In the genomic region with DNA sequence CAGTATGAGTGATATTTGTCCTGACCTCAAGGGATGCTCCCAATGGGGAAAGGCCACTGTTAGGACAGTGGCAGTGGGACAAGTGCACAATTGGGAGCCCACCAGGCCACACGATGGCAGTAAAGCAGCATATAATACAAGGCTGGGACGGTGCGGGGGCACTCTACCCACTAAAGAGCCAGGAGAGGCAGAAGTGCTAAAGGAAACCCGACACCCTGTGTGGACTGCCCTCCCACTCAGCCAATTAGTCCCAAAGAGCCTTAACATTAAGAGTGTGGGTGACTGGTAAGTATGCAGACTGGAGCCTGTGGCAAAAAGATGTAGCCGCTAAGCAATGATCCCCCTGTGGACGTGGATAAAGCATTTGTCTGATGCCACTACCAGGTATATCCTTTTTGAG, we compare ENCODE assay signal across 8 cellular contexts. TPM values are rescaled to one million over a fixed set of nuclear protein-coding genes. Genes with fewer than 3 reads are reported as not detected.
DNase-seq lines count a peak whose midpoint lies in the region; ATAC-seq, FAIRE-seq and TF ChIP-seq lines count a peak whose summit lies in the region.

No MANE protein-coding gene starts in this region.

- H3K4me1 ChIP-seq in SJSA1 (replicated peaks) (peaks cover 18% of the 10 kb centered on the region), psoas muscle (no peaks in the 10 kb centered on the region), aorta (ENCODE audit: control insufficient read depth in 1 of 2, insufficient read depth in 2 of 2, low read length in 2 of 2) (no peaks in the 10 kb centered on the region)

- ATAC-seq in Right ventricle myocardium superior (ENCODE audit: poor library complexity) (peak; percentile 91), psoas muscle (peak in 3 of 4 donors; percentile 82 to 86 (median 83)), aorta (ENCODE audit: low FRiP score) (peak; percentile 83)

- H3K4me3 ChIP-seq in SJSA1: no peak overlapping the region
- H3K4me3 ChIP-seq in psoas muscle: peak overlapping the region; percentile 1
- H3K4me3 ChIP-seq in aorta (ENCODE audit: low read length in 2 of 2): no peak overlapping the region

- TF ChIP-seq CTCF in AG09319 (IDR thresholded peaks at IDR 0.05; ENCODE audit: low read depth, low read length): peak; percentile 54
- TF ChIP-seq CTCF in psoas muscle (IDR thresholded peaks at IDR 0.05): peak; percentile 49

- peak; percentile 67 for FAIRE-seq in GM19239 (lab: Jason Lieb, UNC)

- H3K36me3 ChIP-seq in SJSA1 (no peaks in the 10 kb centered on the region), psoas muscle (ENCODE audit: insufficient read depth in 1 of 2, low read depth in 1 of 2) (no peaks in the 10 kb centered on the region), aorta (ENCODE audit: control insufficient read depth in 1 of 2, insufficient read depth in 2 of 2, low read length in 1 of 2) (no peaks in the 10 kb centered on the region)

- no peaks in the 10 kb centered on the region; the same call in 1 of the 2 replicates for H3K9me3 ChIP-seq in SJSA1 (replicated peaks)
- no peaks in the 10 kb centered on the region for H3K9me3 ChIP-seq in psoas muscle
- no peaks in the 10 kb centered on the region for H3K9me3 ChIP-seq in aorta (ENCODE audit: control insufficient read depth, low read length)

- H3K27ac ChIP-seq in SJSA1 (no peak overlapping the region), psoas muscle (no peak overlapping the region), aorta (ENCODE audit: low read depth in 1 of 2, low read length in 2 of 2) (no peak overlapping the region)

- intact Hi-C loops in Right ventricle myocardium superior (cut with DNase I): no loop called here
- intact Hi-C loops in psoas muscle (cut with DNase I): loop anchor here in 1 of 2 donors (5.0 kb wide), 1 partner anchor 200 kb away; the partner anchor contains the start of gene PLXNB1
- intact Hi-C loops in aorta (cut with DNase I): no loop called here

- peak; percentile 23 for DNase-seq in AG09319 (ENCODE audit: extremely low read depth, low read depth)
- DNase-seq in GM19239 (ENCODE audit: insufficient read length, low spot score): no peak
- peak; percentile 59 for DNase-seq in M059J (ENCODE audit: low read depth)
- DNase-seq in SJSA1 (ENCODE audit: low read depth in 1 of 2, low spot score in 2 of 2): peak; percentile 12 to 50
- peak; percentile 65 for DNase-seq in activated naive CD4-positive, alpha-beta T cell treated with anti-CD3 and anti-CD28 coated beads, Interleukin-2, amount 50 U/mL, for 16 hours
- peak; percentile 85 for DNase-seq in Right ventricle myocardium superior
- DNase-seq in psoas muscle: peak; percentile 67 to 78
- DNase-seq in aorta: peak; percentile 75 to 88

- no peaks in the 10 kb centered on the region for H3K27me3 ChIP-seq in SJSA1 (replicated peaks)
- H3K27me3 ChIP-seq in psoas muscle (ENCODE audit: insufficient read depth in 3 of 3, low read length in 2 of 3): peaks cover 0 to 9% (median 0%) of the 10 kb centered on the region in 3 donors
- H3K27me3 ChIP-seq in aorta (ENCODE audit: control insufficient read depth in 1 of 2, insufficient read depth in 2 of 2, low read length in 1 of 2): no peaks in the 10 kb centered on the region

- 23 to 28% (median 27%) methylated on average over 6 of the region's 6 CpGs for WGBS in psoas muscle, 3 donors
- 32 to 37% methylated on average over 6 of the region's 6 CpGs for WGBS in aorta, 2 donors

RNA-seq across cellular contexts. Expression of gene ZNF589, which starts 8.2 kb away (rescaled TPM):
- total RNA-seq in M059J (2014; rRNA removed; shearing (Covaris generic)): 0.47 and 1.1 TPM in 2 replicates
- total RNA-seq in SJSA1 (2014; rRNA removed; shearing (Covaris generic)): 0.75 and 2.4 TPM in 2 replicates
- total RNA-seq in Right ventricle myocardium superior (5.4 TPM), psoas muscle (1 to 10 TPM; 1.3 to 8.1 (median 3.2) TPM), aorta (10 to 100 TPM in 1 of 2 donors, 1 to 10 TPM in 1; 7.1 to 19.4 TPM)
- polyA plus RNA-seq in psoas muscle (1 to 10 TPM; 2.3 to 9.4 (median 2.6) TPM), aorta (1 to 10 TPM; 2.5 to 6.7 TPM)

RNA-seq across cellular contexts. Expression of gene CAMP, which starts 9.4 kb away (rescaled TPM):
- total RNA-seq in M059J (2014; rRNA removed; shearing (Covaris generic)): not detected in 2 replicates
- not detected in 2 replicates for total RNA-seq in SJSA1 (2014; rRNA removed; shearing (Covaris generic))
- total RNA-seq in Right ventricle myocardium superior: not detected
- under 1 TPM in 1 of 4 donors, not detected in 3; 0.49 TPM for total RNA-seq in psoas muscle
- under 1 TPM in 1 of 3 donors, not detected in 2; 0.09 TPM for polyA plus RNA-seq in psoas muscle
- under 1 TPM; 0.65 to 0.90 TPM for total RNA-seq in aorta
- 1 to 10 TPM in 1 of 2 donors, not detected in 1; 4.0 TPM for polyA plus RNA-seq in aorta

RNA-seq across cellular contexts. Expression of gene CDC25A, which starts 44.5 kb away (rescaled TPM):
- 8.9 and 16.5 TPM in 2 replicates for total RNA-seq in M059J (2014; rRNA removed; shearing (Covaris generic))
- total RNA-seq in SJSA1 (2014; rRNA removed; shearing (Covaris generic)): 29.1 and 36.0 TPM in 2 replicates
- total RNA-seq in Right ventricle myocardium superior (0.83 TPM), psoas muscle (under 1 TPM; 0.38 to 0.93 (median 0.52) TPM), aorta (under 1 TPM; 0.52 to 0.57 TPM)
- polyA plus RNA-seq in psoas muscle (1 to 10 TPM in 1 of 3 donors, under 1 TPM in 2; 0.20 to 2.9 (median 0.33) TPM), aorta (1 to 10 TPM in 1 of 2 donors, under 1 TPM in 1; 0.08 to 1.8 TPM)
